9 cellular contexts compared by ENCODE assay signal in genomic region chr2:236164201-236164982, GRCh38. TPM values are rescaled to one million over a fixed set of nuclear protein-coding genes. Genes with fewer than 3 reads are reported as not detected.
DNase-seq lines count a peak whose midpoint lies in the region; ATAC-seq, FAIRE-seq and TF ChIP-seq lines count a peak whose summit lies in the region.
"Had no signal": no experiment of that assay in that cellular context is flagged by ENCODE, and none has a peak within 500 bp of the region (broad histone marks: within the 10 kb centered on the region; RNA-seq: fewer than 3 reads in every experiment).

No MANE protein-coding gene starts in this region.

- peaks cover 99% of the 10 kb centered on the region for H3K27me3 ChIP-seq in HUES6 (ENCODE audit: control insufficient read depth, insufficient read depth, low read length)

- H3K36me3 ChIP-seq in HUES6 (ENCODE audit: control insufficient read depth, insufficient read depth, low read length) = no peaks in the 10 kb centered on the region; the same call in 1 of the 2 replicates

- H3K9me3 ChIP-seq in HUES6 (ENCODE audit: control insufficient read depth, insufficient read depth, low read depth, low read length) = no peaks in the 10 kb centered on the region

- H3K4me3 ChIP-seq in AG09309 (ENCODE audit: control insufficient read depth, low read depth, low read length) (peak overlapping the region; percentile 0), HUES6 (ENCODE audit: low read depth, low read length) (peak overlapping the region; percentile 86), epithelial cell of esophagus (ENCODE audit: low read length) (peak overlapping the region; percentile 19)

- peaks cover 70% of the 10 kb centered on the region for H3K27me3 Mint-ChIP-seq in neural crest cell (ENCODE audit: low read depth)

- H3K4me1 ChIP-seq in HUES6 (ENCODE audit: control insufficient read depth, insufficient read depth, low read length) = peaks cover 69% of the 10 kb centered on the region

- FAIRE-seq in RCC 7860 (lab: Jason Lieb, UNC) = no peak

- no peaks in the 10 kb centered on the region for H3K9me3 Mint-ChIP-seq in neural crest cell

- H3K36me3 Mint-ChIP-seq in neural crest cell (ENCODE audit: low read depth) = peaks cover 3% of the 10 kb centered on the region

- peak overlapping the region; percentile 67 for H3K9ac ChIP-seq in HUES6 (ENCODE audit: low read length)

- DNase-seq in AG09309 (ENCODE audit: low read depth) (no peak), epithelial cell of esophagus (ENCODE audit: low read depth) (no peak), neural crest cell (ENCODE audit: low read depth, low spot score) (no peak), MV-4-11 (lab: John Stamatoyannopoulos, UW) (no peak), RCC 7860 (ENCODE audit: low spot score) (no peak), NCI-H1105 treated with DMSO at 0.1 percent for 48 hours (lab: John Stamatoyannopoulos, UW) (no peak)

- no peak for ATAC-seq in GM18907 (IDR thresholded peaks at IDR 0.05; ENCODE audit: unreplicated experiment)
- ATAC-seq: activated CD4-positive, CD25-positive, alpha-beta regulatory T cell treated with anti-CD3 and anti-CD28 coated beads, Interleukin-2, amount 50 U/mL, for 24 hours had no signal

- H3K4me1 Mint-ChIP-seq in neural crest cell = peaks cover 31% of the 10 kb centered on the region

- H3K4me3 Mint-ChIP-seq in neural crest cell = peak overlapping the region; percentile 88

- H3K27ac ChIP-seq in HUES6 (ENCODE audit: low read depth, low read length) = peak overlapping the region; percentile 63; the same call in 1 of the 2 replicates

- TF ChIP-seq CTCF in AG09309 (IDR thresholded peaks at IDR 0.05; ENCODE audit: control insufficient read depth, insufficient read depth, low read depth, low read length, missing control alignments) = no peak
- TF ChIP-seq CTCF in epithelial cell of esophagus (IDR thresholded peaks at IDR 0.05; ENCODE audit: insufficient read depth, low read depth, low read length, missing control alignments) = no peak
- TF ChIP-seq CTCF in neural crest cell (conservative IDR thresholded peaks at IDR 0.05) = no peak

- no peak overlapping the region for H3K27ac Mint-ChIP-seq in neural crest cell (ENCODE audit: unreplicated experiment)

RNA-seq across cellular contexts. Expression of gene GBX2, which starts 3.8 kb away (rescaled TPM):
- 21.3 and 21.9 TPM in 2 replicates for total RNA-seq in neural crest cell

Comparison
In these comparisons a context has a peak if more than half of its experiments do, and no peak if none do; other contexts are left out.
1. H3K4me3 ChIP-seq: peak in every context shown above with its lines; median percentile 86 in HUES6; 19 in epithelial cell of esophagus; 0 in AG09309.